In genomic region chr6:135728589-135728988, GRCh38 we compare ENCODE assay signal across 26 cellular contexts.
"Had no signal": no experiment of that assay in that cellular context is flagged by ENCODE, and none has a peak within 500 bp of the region (broad histone marks: within the 10 kb centered on the region; RNA-seq: fewer than 3 reads in every experiment).

No MANE protein-coding gene starts in this region.

- H3K4me3 ChIP-seq: left lung, lower lobe of right lung, neural progenitor cell, right atrium auricular region, right lobe of liver, smooth muscle cell, stomach, testis, thyroid gland, transverse colon, upper lobe of left lung, vagina had no signal

- ATAC-seq: left colon; left lung; lower lobe of right lung; natural killer cell; right lobe of liver; stimulated activated naive B cell treated with anti-CD40 and anti-IgM and Interleukin-4, amounts not matched to agents 10 μg/mL and 1 μg/mL and 100 μg/mL, for 72 hours; stimulated activated naive CD8-positive, alpha-beta T cell treated with anti-CD3 and anti-CD28 coated beads, Interleukin-15, Interleukin-2, amounts not matched to agents 100 U/mL and 50 U/mL, for 24 hours had no signal

- H3K4me3 Mint-ChIP-seq: immature natural killer cell; naive B cell; natural killer cell; nephron progenitor cell; neural progenitor cell; stimulated activated naive B cell treated with anti-CD40 and anti-IgM and Interleukin-4, amounts not matched to agents 10 μg/mL and 1 μg/mL and 100 μg/mL, for 72 hours had no signal

- H3K4me1 Mint-ChIP-seq: immature natural killer cell; naive B cell; natural killer cell; nephron progenitor cell; neural progenitor cell; stimulated activated naive B cell treated with anti-CD40 and anti-IgM and Interleukin-4, amounts not matched to agents 10 μg/mL and 1 μg/mL and 100 μg/mL, for 72 hours had no signal

- H3K27ac Mint-ChIP-seq: immature natural killer cell; naive B cell; natural killer cell; nephron progenitor cell; neural progenitor cell; stimulated activated naive B cell treated with anti-CD40 and anti-IgM and Interleukin-4, amounts not matched to agents 10 μg/mL and 1 μg/mL and 100 μg/mL, for 72 hours had no signal

- H3K36me3 Mint-ChIP-seq: neural progenitor cell had no signal

- DNase-seq: hippocampal formation; immature natural killer cell; kidney; left colon; left lung; lower lobe of right lung; mammary epithelial cell; mesenchymal stem cell; naive B cell; natural killer cell; nephron progenitor cell; occipital lobe; right lobe of liver; stimulated activated CD4-positive, alpha-beta T cell treated with anti-CD3 and anti-CD28 coated beads, Interleukin-1b, Interleukin-23, amount 100 ng/mL, for 48 hours; stimulated activated CD4-positive, alpha-beta T cell treated with anti-CD3 and anti-CD28 coated beads, Interleukin-4, amount 100 ng/mL, for 1 hour; stimulated activated naive B cell treated with anti-CD40 and anti-IgM and Interleukin-4, amounts not matched to agents 10 μg/mL and 1 μg/mL and 100 μg/mL, for 72 hours; stimulated activated naive CD8-positive, alpha-beta T cell treated with anti-CD3 and anti-CD28 coated beads, Interleukin-15, Interleukin-2, amounts not matched to agents 100 U/mL and 50 U/mL, for 24 hours; stomach; testis; thyroid gland; transverse colon; upper lobe of left lung had no signal
